Comparison of ENCODE assay signal across 19 cellular contexts in genomic region chr6:139894271-139894670, GRCh38.
"Had no signal": no experiment of that assay in that cellular context is flagged by ENCODE, and none has a peak within 500 bp of the region (broad histone marks: within the 10 kb centered on the region; RNA-seq: fewer than 3 reads in every experiment).

No MANE protein-coding gene starts in this region.

- H3K36me3 Mint-ChIP-seq: memory B cell; natural killer cell treated with Interleukin-12 subunit alpha and Interleukin-12 subunit beta and Interleukin-15 and Interleukin-18, amount 100 ng/mL, for 72 hours had no signal

- H3K4me1 Mint-ChIP-seq: memory B cell had no signal

- H3K27ac Mint-ChIP-seq: memory B cell; natural killer cell treated with Interleukin-12 subunit alpha and Interleukin-12 subunit beta and Interleukin-15 and Interleukin-18, amount 100 ng/mL, for 72 hours; type B pancreatic cell had no signal

- H3K27me3 ChIP-seq: colonic mucosa, heart left ventricle, thyroid gland had no signal

- H3K9me3 ChIP-seq: colonic mucosa, heart left ventricle, lower lobe of right lung, psoas muscle, thyroid gland had no signal

- H3K4me3 Mint-ChIP-seq: memory B cell; natural killer cell treated with Interleukin-12 subunit alpha and Interleukin-12 subunit beta and Interleukin-15 and Interleukin-18, amount 100 ng/mL, for 72 hours; type B pancreatic cell had no signal

- H3K27ac ChIP-seq: colonic mucosa, heart left ventricle, lower lobe of right lung, psoas muscle, thyroid gland had no signal

- DNase-seq: colonic mucosa; dermis blood vessel endothelial cell; foreskin melanocyte; hippocampal formation; kidney glomerular epithelial cell; lower lobe of right lung; midbrain; psoas muscle; retina; small intestine; stimulated activated CD4-positive, alpha-beta T cell treated with anti-CD3 and anti-CD28 coated beads, Interleukin-12 subunit alpha, Interleukin-12 subunit beta, amount 100 ng/mL, for 4 hours; stimulated activated naive CD4-positive, alpha-beta T cell treated with Interleukin-2 at 50 U/mL for 16 hours; thyroid gland had no signal

- H3K4me3 ChIP-seq: colonic mucosa, heart left ventricle, lower lobe of right lung, psoas muscle, thyroid gland had no signal

- FAIRE-seq: small intestine, urothelium cell line had no signal

- H3K36me3 ChIP-seq: colonic mucosa, heart left ventricle, lower lobe of right lung, thyroid gland had no signal

- H3K4me1 ChIP-seq: colonic mucosa, lower lobe of right lung, psoas muscle had no signal

- ATAC-seq: left lobe of liver; lower lobe of right lung; natural killer cell treated with Interleukin-12 subunit alpha and Interleukin-12 subunit beta and Interleukin-15 and Interleukin-18, amount 100 ng/mL, for 72 hours had no signal

- H3K9me3 Mint-ChIP-seq: memory B cell; natural killer cell treated with Interleukin-12 subunit alpha and Interleukin-12 subunit beta and Interleukin-15 and Interleukin-18, amount 100 ng/mL, for 72 hours had no signal

- H3K27me3 Mint-ChIP-seq: memory B cell, type B pancreatic cell had no signal
